ENCODE assay signal across 6 cellular contexts in the genomic region with DNA sequence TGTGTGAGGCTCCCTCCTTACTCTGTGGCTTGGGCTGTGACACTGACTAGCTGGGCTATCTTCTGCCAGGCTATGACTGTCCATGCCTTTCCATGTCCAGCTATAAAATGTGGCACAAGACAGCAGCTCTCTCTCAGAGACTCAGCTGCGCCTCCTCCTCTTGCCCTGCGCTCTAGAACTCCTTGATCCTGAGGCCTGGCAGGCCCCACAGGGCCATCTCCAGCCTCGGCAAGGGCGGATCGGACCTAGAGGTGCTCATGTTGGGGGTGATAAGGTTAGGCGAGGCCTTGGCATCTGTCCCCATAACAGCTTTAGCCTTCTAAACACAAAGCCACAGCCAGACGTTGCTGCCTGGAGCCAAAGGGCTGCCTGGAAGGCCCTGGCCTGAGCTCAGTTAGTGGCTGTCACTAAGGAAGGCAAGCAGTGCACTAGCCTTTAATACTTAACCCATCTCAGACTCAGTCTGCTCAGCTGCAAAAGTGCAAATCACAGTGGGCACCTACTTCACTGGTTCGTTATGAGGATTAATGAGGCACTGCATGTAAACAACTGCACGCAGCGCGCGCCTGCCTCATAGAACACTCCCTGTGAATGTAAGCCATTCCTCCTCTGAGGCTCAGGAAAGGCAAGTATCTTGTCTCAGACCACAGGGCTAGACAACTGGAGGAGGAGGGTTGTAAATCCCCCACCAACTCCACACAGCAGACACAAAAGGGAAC. TPM values are rescaled to one million over a fixed set of nuclear protein-coding genes. Genes with fewer than 3 reads are reported as not detected.
DNase-seq lines count a peak whose midpoint lies in the region; ATAC-seq and TF ChIP-seq lines count a peak whose summit lies in the region.

No MANE protein-coding gene starts in this region.

- intact Hi-C loops in left colon (cut with DNase I, micrococcal nuclease), result no loop called here

- no peak for TF ChIP-seq CTCF in WI38 (IDR thresholded peaks at IDR 0.05; ENCODE audit: low read depth, low read length)

- H3K4me3 ChIP-seq in GM08714 (ENCODE audit: low read length) (peak overlapping the region; percentile 76), WI38 (ENCODE audit: low read depth, low read length) (peak overlapping the region; percentile 78)

- peak; percentile 5 for ATAC-seq in left colon
- ATAC-seq in GM19351 (IDR thresholded peaks at IDR 0.05; ENCODE audit: unreplicated experiment), result no peak

- DNase-seq in left colon (peak; percentile 55 to 56), NCI-H146 treated with DMSO at 0.1 percent for 48 hours (lab: John Stamatoyannopoulos, UW; ENCODE audit: unreplicated experiment) (no peak), putamen (ENCODE audit: low spot score) (no peak)

RNA-seq across cellular contexts. Expression of a gene that starts 1.2 kb away (rescaled TPM):
- 100 to 1,000 TPM; 219 to 241 TPM for total RNA-seq in left colon

RNA-seq across cellular contexts. Expression of a gene that starts 2.0 kb away (rescaled TPM):
- total RNA-seq in left colon, result 10 to 100 TPM; 60.3 to 70.8 TPM

RNA-seq across cellular contexts. Expression of a gene that starts 39.1 kb away (rescaled TPM):
- 10 to 100 TPM in 1 of 2 donors, 1 to 10 TPM in 1; 9.5 to 15.2 TPM for total RNA-seq in left colon

RNA-seq across cellular contexts. Expression of a gene that starts 49.2 kb away (rescaled TPM):
- total RNA-seq in left colon, result 100 to 1,000 TPM in 1 of 2 donors, 1 to 10 TPM in 1; 9.6 to 195 TPM

RNA-seq across cellular contexts. Expression of a gene that starts 58.6 kb away (rescaled TPM):
- under 1 TPM in 1 of 2 donors, not detected in 1; 0.08 TPM for total RNA-seq in left colon

Comparison
In these comparisons a context has a peak if more than half of its experiments do, and no peak if none do; other contexts are left out.
1. DNase-seq: peak in left colon (2 of 2); none in NCI-H146 treated with DMSO at 0.1 percent for 48 hours (single experiment) and putamen (single experiment).